ENCODE assay signal across 27 cellular contexts in the genomic region with DNA sequence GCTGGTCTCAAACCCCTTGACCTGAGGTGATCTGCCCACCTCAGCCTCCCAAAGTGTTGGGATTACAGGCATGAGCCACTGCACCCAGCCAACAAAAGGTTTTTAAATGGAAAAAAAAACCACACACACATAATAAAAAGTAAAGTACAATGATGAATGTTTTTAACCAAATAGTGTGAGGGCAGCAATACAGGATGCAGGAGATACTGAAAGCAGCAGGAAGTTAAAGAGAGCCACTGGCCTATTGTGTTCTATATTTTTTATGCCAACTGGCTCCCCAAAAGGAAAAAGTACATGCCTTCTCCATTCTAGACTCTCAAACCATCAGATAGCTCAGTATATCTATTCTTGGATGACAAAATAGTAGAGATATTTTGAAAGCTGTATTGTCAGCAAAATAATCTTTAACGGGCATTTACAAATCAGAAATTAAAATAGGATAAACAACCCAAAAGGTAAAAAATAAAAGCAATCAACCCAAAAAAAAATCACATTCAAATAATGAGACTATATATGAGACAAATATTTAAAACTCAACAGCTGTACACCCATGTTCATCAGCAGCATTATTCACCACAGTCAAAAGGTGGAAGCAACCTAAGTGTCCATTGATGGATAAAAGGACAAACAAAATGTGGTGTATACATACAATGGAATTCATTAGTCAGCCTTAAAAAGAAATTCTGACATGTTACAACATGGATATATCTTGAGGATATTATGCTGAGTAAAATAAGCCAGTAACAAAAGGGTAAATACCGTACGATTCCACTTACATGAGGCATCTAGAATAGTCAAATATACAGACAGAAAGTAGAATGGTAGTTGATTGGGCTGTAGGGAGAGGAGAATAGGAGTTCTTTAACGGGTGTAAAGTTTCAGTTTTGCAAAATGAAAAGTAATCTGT.
"Had no signal": no experiment of that assay in that cellular context is flagged by ENCODE, and none has a peak within 500 bp of the region (broad histone marks: within the 10 kb centered on the region; RNA-seq: fewer than 3 reads in every experiment).

No MANE protein-coding gene starts in this region.

- H3K27ac ChIP-seq: adrenal gland, ascending aorta, brain microvascular endothelial cell, colonic mucosa, hepatocyte, neutrophil, ovary, prostate gland, spleen, thyroid gland, upper lobe of right lung had no signal

- H3K79me2 ChIP-seq: hepatocyte had no signal

- DNase-seq: activated CD4-positive, alpha-beta T cell treated with anti-CD3 and anti-CD28 coated beads for 36 hours; activated CD4-positive, alpha-beta T cell treated with anti-CD3 and anti-CD28 coated beads, Interleukin-2, amount 50 U/mL, for 48 hours; activated gamma-delta T cell; activated naive CD4-positive, alpha-beta T cell treated with anti-CD3 and anti-CD28 coated beads, Interleukin-2, amount 50 U/mL, for 16 hours; adrenal gland; brain microvascular endothelial cell; colonic mucosa; endodermal cell; erythroblast; foreskin melanocyte; immature natural killer cell; left ventricle myocardium superior; midbrain; natural killer cell; ovary; spleen; stimulated activated CD4-positive, alpha-beta T cell treated with anti-CD3 and anti-CD28 coated beads, Interleukin-4, amount 100 ng/mL, for 24 hours; stimulated activated naive CD8-positive, alpha-beta T cell treated with anti-CD3 and anti-CD28 coated beads, Interleukin-15, Interleukin-2, amounts not matched to agents 100 U/mL and 50 U/mL, for 24 hours; T1000; thyroid gland; upper lobe of right lung had no signal

- H3K4me3 Mint-ChIP-seq: activated CD4-positive, alpha-beta T cell treated with anti-CD3 and anti-CD28 coated beads for 36 hours; central memory CD8-positive, alpha-beta T cell; endodermal cell; immature natural killer cell; natural killer cell; WTC11 had no signal

- H3K9me3 ChIP-seq: adrenal gland, ascending aorta, colonic mucosa, neutrophil, ovary, prostate gland, spleen, thyroid gland, upper lobe of right lung had no signal

- H3K27ac Mint-ChIP-seq: activated CD4-positive, alpha-beta T cell treated with anti-CD3 and anti-CD28 coated beads for 36 hours; endodermal cell; natural killer cell; WTC11 had no signal

- H3K27me3 ChIP-seq: adrenal gland, ascending aorta, brain microvascular endothelial cell, colonic mucosa, hepatocyte, neutrophil, ovary, spleen, thyroid gland, upper lobe of right lung had no signal

- H3K4me2 ChIP-seq: hepatocyte had no signal

- H3K36me3 ChIP-seq: colonic mucosa, ovary had no signal

- ATAC-seq: activated CD4-positive, alpha-beta T cell treated with anti-CD3 and anti-CD28 coated beads for 36 hours; left ventricle myocardium superior; natural killer cell; stimulated activated naive CD8-positive, alpha-beta T cell treated with anti-CD3 and anti-CD28 coated beads, Interleukin-15, Interleukin-2, amounts not matched to agents 100 U/mL and 50 U/mL, for 24 hours; upper lobe of right lung; WTC11 had no signal

- H3K27me3 Mint-ChIP-seq: activated CD4-positive, alpha-beta T cell treated with anti-CD3 and anti-CD28 coated beads for 36 hours; central memory CD8-positive, alpha-beta T cell had no signal

- H3K4me1 Mint-ChIP-seq: activated CD4-positive, alpha-beta T cell treated with anti-CD3 and anti-CD28 coated beads for 36 hours; central memory CD8-positive, alpha-beta T cell; immature natural killer cell; natural killer cell had no signal

- H3K4me3 ChIP-seq: adrenal gland, ascending aorta, colonic mucosa, hepatocyte, ovary, prostate gland, spleen, thyroid gland, upper lobe of right lung had no signal

- H3K4me1 ChIP-seq: adrenal gland, ascending aorta, colonic mucosa, prostate gland, spleen, thyroid gland, upper lobe of right lung had no signal

- H2AFZ ChIP-seq: hepatocyte had no signal

- H3K9me3 Mint-ChIP-seq: central memory CD8-positive, alpha-beta T cell; endodermal cell; immature natural killer cell; natural killer cell; WTC11 had no signal
